19 cellular contexts compared by ENCODE assay signal in the genomic region with DNA sequence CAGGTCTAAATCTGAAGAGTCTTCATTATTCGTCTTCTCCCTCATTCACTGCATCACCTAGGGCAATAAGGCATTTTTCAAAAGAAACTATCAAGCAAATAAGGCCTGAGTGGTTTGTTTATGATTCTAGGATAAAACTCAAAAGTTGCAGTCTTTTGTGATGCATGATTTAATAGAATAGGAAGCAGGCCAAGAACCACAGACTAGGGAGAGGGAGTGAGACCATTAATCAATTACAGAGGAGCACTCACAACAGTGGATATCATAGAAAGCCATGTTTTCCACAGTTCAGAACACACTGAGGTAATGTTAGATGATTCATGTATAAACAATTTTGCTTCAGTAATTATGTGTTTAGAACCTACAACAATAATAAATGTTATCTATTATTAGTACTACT.
A peak's percentile ranks its signal among the peaks of the same experiment; 100 is the strongest.
DNase-seq lines count a peak whose midpoint lies in the region; ATAC-seq and TF ChIP-seq lines count a peak whose summit lies in the region.
"Had no signal": no experiment of that assay in that cellular context is flagged by ENCODE, and none has a peak within 500 bp of the region (broad histone marks: within the 10 kb centered on the region; RNA-seq: fewer than 3 reads in every experiment).

No MANE protein-coding gene starts in this region.

- no peak overlapping the region for H3K4me3 Mint-ChIP-seq in type B pancreatic cell
- H3K4me3 Mint-ChIP-seq: CD14-positive monocyte had no signal

- peak overlapping the region; percentile 8 for H3K27ac Mint-ChIP-seq in type B pancreatic cell
- H3K27ac Mint-ChIP-seq: CD14-positive monocyte had no signal

- H3K4me3 ChIP-seq in fibroblast of villous mesenchyme (ENCODE audit: low read depth, low read length) = no peak overlapping the region
- H3K4me3 ChIP-seq: colonic mucosa, hepatocyte, skin epidermis had no signal

- peaks cover 8% of the 10 kb centered on the region for H3K27me3 Mint-ChIP-seq in type B pancreatic cell

- no peaks in the 10 kb centered on the region for H3K36me3 Mint-ChIP-seq in type B pancreatic cell
- H3K36me3 Mint-ChIP-seq: CD14-positive monocyte had no signal

- TF ChIP-seq CTCF in fibroblast of villous mesenchyme (IDR thresholded peaks at IDR 0.05; ENCODE audit: insufficient read depth, low read depth, low read length) = no peak
- TF ChIP-seq CTCF in type B pancreatic cell (conservative IDR thresholded peaks at IDR 0.05) = no peak

- peaks cover 4% of the 10 kb centered on the region for H3K4me1 Mint-ChIP-seq in type B pancreatic cell (ENCODE audit: unreplicated experiment)
- H3K4me1 Mint-ChIP-seq: CD14-positive monocyte had no signal

- H3K9me3 Mint-ChIP-seq in type B pancreatic cell = no peaks in the 10 kb centered on the region

- DNase-seq in GM04504 (ENCODE audit: low read depth) = peak; percentile 50
- DNase-seq in fibroblast of villous mesenchyme (ENCODE audit: low read depth) = peak; percentile 64
- no peak for DNase-seq in type B pancreatic cell (ENCODE audit: extremely low spot score, unreplicated experiment)
- no peak for DNase-seq in HuH-7 (ENCODE audit: low spot score)
- no peak for DNase-seq in activated CD4-positive, alpha-beta T cell treated with anti-CD3 and anti-CD28 coated beads for 1 hour
- DNase-seq: amniotic stem cell; colonic mucosa; DMS53; KBM-7; NCI-H1092; NCI-H2107; NCI-H774; stimulated activated CD4-positive, alpha-beta T cell treated with anti-CD3 and anti-CD28 coated beads, Interleukin-4, amount 100 ng/mL, for 4 hours had no signal

- peak; percentile 67 for ATAC-seq in SK-N-SH treated with all-trans-retinoic acid at 6 μM for 48 hours
- ATAC-seq in HG02798 (IDR thresholded peaks at IDR 0.05; ENCODE audit: poor library complexity, unreplicated experiment) = no peak
- ATAC-seq: left lobe of liver had no signal

TF ChIP-seq in SK-N-SH treated with all-trans-retinoic acid at 6 μM for 48 hours, 23 proteins besides CTCF, POLR2A, EP300 and RAD21:
- no peak for TF ChIP-seq CSDC2 (CRISPR knock-in tag; IDR thresholded peaks at IDR 0.05)
- TF ChIP-seq TOX (CRISPR knock-in tag; IDR thresholded peaks at IDR 0.05; ENCODE audit: borderline replicate concordance) = no peak; the same call in 1 of the 2 replicates
- TF ChIP-seq, protein P1, sequence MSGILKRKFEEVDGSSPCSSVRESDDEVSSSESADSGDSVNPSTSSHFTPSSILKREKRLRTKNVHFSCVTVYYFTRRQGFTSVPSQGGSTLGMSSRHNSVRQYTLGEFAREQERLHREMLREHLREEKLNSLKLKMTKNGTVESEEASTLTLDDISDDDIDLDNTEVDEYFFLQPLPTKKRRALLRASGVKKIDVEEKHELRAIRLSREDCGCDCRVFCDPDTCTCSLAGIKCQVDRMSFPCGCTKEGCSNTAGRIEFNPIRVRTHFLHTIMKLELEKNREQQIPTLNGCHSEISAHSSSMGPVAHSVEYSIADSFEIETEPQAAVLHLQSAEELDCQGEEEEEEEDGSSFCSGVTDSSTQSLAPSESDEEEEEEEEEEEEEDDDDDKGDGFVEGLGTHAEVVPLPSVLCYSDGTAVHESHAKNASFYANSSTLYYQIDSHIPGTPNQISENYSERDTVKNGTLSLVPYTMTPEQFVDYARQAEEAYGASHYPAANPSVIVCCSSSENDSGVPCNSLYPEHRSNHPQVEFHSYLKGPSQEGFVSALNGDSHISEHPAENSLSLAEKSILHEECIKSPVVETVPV (CRISPR knock-in tag; IDR thresholded peaks at IDR 0.05) = no peak
- no peak for TF ChIP-seq ZNF70 (CRISPR knock-in tag; IDR thresholded peaks at IDR 0.05)
- no peak for TF ChIP-seq TCF4 (CRISPR knock-in tag; IDR thresholded peaks at IDR 0.05; ENCODE audit: borderline replicate concordance)
- TF ChIP-seq ISL1 (CRISPR knock-in tag; IDR thresholded peaks at IDR 0.05) = 0 out of 2 replicates have a peak, but pooled peaks have one; percentile 21

Comparison
In these comparisons a context has a peak if more than half of its experiments do, and no peak if none do; other contexts are left out.
1. DNase-seq: peak in GM04504 (single experiment) and fibroblast of villous mesenchyme (single experiment); none in type B pancreatic cell (single experiment), HuH-7 (single experiment) and activated CD4-positive, alpha-beta T cell treated with anti-CD3 and anti-CD28 coated beads for 1 hour (single experiment).